Comparison of ENCODE assay signal across 8 cellular contexts in the genomic region with DNA sequence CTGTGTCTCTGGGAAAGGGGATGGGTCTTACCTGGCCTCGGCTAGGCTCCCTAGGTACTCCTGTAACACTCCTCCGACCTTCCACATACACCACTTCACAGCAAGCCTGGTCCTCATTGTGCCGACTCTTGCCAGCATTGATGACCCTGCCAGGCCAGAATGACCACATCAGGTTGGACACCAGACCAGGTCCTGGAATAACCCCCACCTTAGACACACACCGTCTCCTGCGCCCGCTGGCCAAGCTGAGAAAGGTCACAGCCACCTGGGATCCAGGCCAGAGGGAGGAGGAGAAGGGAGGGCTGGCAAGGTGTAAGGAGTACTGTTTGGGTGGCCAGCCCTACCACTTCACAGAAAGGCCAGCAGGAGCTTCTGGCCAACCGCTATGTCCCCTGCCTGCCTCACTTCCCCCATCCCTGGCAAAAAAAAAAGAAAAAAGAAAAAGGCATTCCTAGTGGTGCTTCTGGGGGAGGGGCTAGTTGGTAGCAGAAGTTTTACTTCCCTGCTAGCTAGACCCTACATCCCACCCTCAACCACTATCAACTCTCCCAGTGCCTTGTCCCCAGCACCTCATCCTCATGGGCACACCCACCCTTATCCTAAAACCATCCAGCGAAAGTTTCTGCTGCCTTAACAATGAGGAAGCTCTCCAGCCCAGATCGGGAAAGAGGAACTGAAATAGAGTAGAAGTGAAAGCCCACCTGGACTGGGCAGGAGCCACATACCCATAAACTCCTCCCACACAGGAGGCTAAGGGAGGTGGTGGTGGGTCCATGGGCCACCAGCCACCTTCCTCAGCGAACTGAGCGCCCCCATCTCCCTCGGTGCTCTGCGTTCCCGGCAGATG.
DNase-seq lines count a peak whose midpoint lies in the region; ATAC-seq and TF ChIP-seq lines count a peak whose summit lies in the region.

No MANE protein-coding gene starts in this region.

- peaks cover 3 to 26% of the 10 kb centered on the region in 2 donors for H3K4me1 ChIP-seq in muscle layer of duodenum (ENCODE audit: control insufficient read depth in 1 of 2, insufficient read depth in 2 of 2, low read length in 2 of 2)

- no peak for TF ChIP-seq CTCF in brain microvascular endothelial cell (IDR thresholded peaks at IDR 0.05; ENCODE audit: low read depth, low read length, missing control alignments)

- ATAC-seq in HG02840 (IDR thresholded peaks at IDR 0.05; ENCODE audit: low FRiP score, unreplicated experiment): no peak

- H3K4me3 ChIP-seq in brain microvascular endothelial cell (ENCODE audit: low read depth, low read length) (peak overlapping the region; percentile 56), muscle layer of duodenum (ENCODE audit: low read depth in 1 of 2, low read length in 2 of 2) (peak overlapping the region; percentile 53 to 79)

- no peak overlapping the region for H3K27ac ChIP-seq in brain microvascular endothelial cell
- H3K27ac ChIP-seq in muscle layer of duodenum (ENCODE audit: low read length): no peak overlapping the region

- in situ Hi-C loops in brain microvascular endothelial cell (cut with HindIII; ENCODE audit: low pct_ligation_motif_present, low sequenced_read_pairs): no loop called here

- peak; percentile 41 for DNase-seq in DMS53 (lab: John Stamatoyannopoulos, UW)
- no peak for DNase-seq in DMS53 treated with DMSO at 0.1 percent for 48 hours (lab: John Stamatoyannopoulos, UW; ENCODE audit: unreplicated experiment)
- DNase-seq in Kasumi-1 (lab: John Stamatoyannopoulos, UW): peak; percentile 69
- no peak for DNase-seq in brain microvascular endothelial cell
- DNase-seq in EL: no peak
- no peak for DNase-seq in anterior cingulate cortex (lab: John Stamatoyannopoulos, UW)

- no peaks in the 10 kb centered on the region for H3K27me3 ChIP-seq in brain microvascular endothelial cell (replicated peaks)
- H3K27me3 ChIP-seq in muscle layer of duodenum (ENCODE audit: low read depth, low read length): no peaks in the 10 kb centered on the region

- H3K9me3 ChIP-seq in muscle layer of duodenum (ENCODE audit: control insufficient read depth in 1 of 2, low read length in 2 of 2): no peaks in the 10 kb centered on the region

- no peaks in the 10 kb centered on the region for H3K36me3 ChIP-seq in brain microvascular endothelial cell (replicated peaks)
- no peaks in the 10 kb centered on the region for H3K36me3 ChIP-seq in muscle layer of duodenum (ENCODE audit: control insufficient read depth in 1 of 2, insufficient read depth in 2 of 2, low read length in 2 of 2)

Comparison
In these comparisons a context has a peak if more than half of its experiments do, and no peak if none do; other contexts are left out.
1. DNase-seq: peak in DMS53 (single experiment) and Kasumi-1 (2 of 2); none in DMS53 treated with DMSO at 0.1 percent for 48 hours (single experiment), brain microvascular endothelial cell (single experiment), EL (single experiment) and anterior cingulate cortex (0 of 58).